24 cellular contexts compared by ENCODE assay signal in the genomic region with DNA sequence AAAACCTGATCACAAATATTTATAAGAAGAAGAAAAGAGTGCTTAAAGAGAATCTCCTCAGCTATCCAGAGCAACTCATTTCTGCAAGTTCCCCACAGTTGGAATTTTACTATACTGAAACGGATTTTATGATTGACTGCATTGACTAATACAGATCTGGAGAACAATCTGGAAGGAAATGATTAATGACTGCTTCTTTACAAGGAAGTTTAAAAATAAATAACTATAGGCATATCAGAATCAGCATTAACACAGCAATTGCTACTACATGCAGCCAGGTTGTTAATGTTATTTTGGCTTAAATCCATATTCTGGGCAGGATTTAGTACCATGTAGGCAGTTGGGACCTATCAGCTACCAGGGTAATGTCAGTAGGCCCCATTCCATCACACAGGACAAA. TPM values are rescaled to one million over a fixed set of nuclear protein-coding genes. Genes with fewer than 3 reads are reported as not detected.
DNase-seq lines count a peak whose midpoint lies in the region; ATAC-seq lines count a peak whose summit lies in the region.
"Had no signal": no experiment of that assay in that cellular context is flagged by ENCODE, and none has a peak within 500 bp of the region (broad histone marks: within the 10 kb centered on the region; RNA-seq: fewer than 3 reads in every experiment).

No MANE protein-coding gene starts in this region.

- H3K27ac Mint-ChIP-seq in activated naive CD8-positive, alpha-beta T cell, result peak overlapping the region; percentile 98
- peak overlapping the region; percentile 12 to 95 (median 75) for H3K27ac Mint-ChIP-seq in naive thymus-derived CD8-positive, alpha-beta T cell
- H3K27ac Mint-ChIP-seq: CD14-positive monocyte had no signal

- peak overlapping the region; percentile 96 for H3K4me3 Mint-ChIP-seq in activated T-cell treated with anti-CD3 and anti-CD28 coated beads, Interleukin-2, amount 50 U/mL, for 4 hours
- peak overlapping the region; percentile 98 for H3K4me3 Mint-ChIP-seq in activated naive CD8-positive, alpha-beta T cell
- H3K4me3 Mint-ChIP-seq in naive thymus-derived CD8-positive, alpha-beta T cell, result peak overlapping the region; percentile 68 to 99 (median 95)
- H3K4me3 Mint-ChIP-seq: IgD-negative memory B cell had no signal

- H3K9me3 Mint-ChIP-seq in activated T-cell treated with anti-CD3 and anti-CD28 coated beads, Interleukin-2, amount 50 U/mL, for 4 hours, result no peaks in the 10 kb centered on the region
- H3K9me3 Mint-ChIP-seq in activated naive CD8-positive, alpha-beta T cell (ENCODE audit: low read depth), result no peaks in the 10 kb centered on the region
- H3K9me3 Mint-ChIP-seq in naive thymus-derived CD8-positive, alpha-beta T cell, result no peaks in the 10 kb centered on the region

- no peaks in the 10 kb centered on the region for H3K9me3 ChIP-seq in KOPT-K1 (ENCODE audit: insufficient read depth, low read length, poor library complexity, severe bottlenecking)
- H3K9me3 ChIP-seq: mucosa of descending colon, tibial artery had no signal

- H3K4me1 Mint-ChIP-seq in activated T-cell treated with anti-CD3 and anti-CD28 coated beads, Interleukin-2, amount 50 U/mL, for 4 hours (ENCODE audit: low read depth), result peaks cover 80% of the 10 kb centered on the region
- H3K4me1 Mint-ChIP-seq in activated naive CD8-positive, alpha-beta T cell (ENCODE audit: low read depth), result peaks cover 90% of the 10 kb centered on the region
- peaks cover 49 to 91% (median 69%) of the 10 kb centered on the region in 4 donors for H3K4me1 Mint-ChIP-seq in naive thymus-derived CD8-positive, alpha-beta T cell

- peak overlapping the region; percentile 93 for H3K27ac ChIP-seq in KOPT-K1 (ENCODE audit: low read depth, low read length, poor library complexity, severe bottlenecking)
- H3K27ac ChIP-seq: epithelial cell of prostate, hepatocyte, SK-N-MC, tibial artery had no signal

- peaks cover 5% of the 10 kb centered on the region; the same call in 1 of the 2 replicates for H3K36me3 ChIP-seq in KOPT-K1 (ENCODE audit: insufficient read depth, low read length)
- H3K36me3 ChIP-seq: tibial artery had no signal

- no peak for DNase-seq in activated T-cell treated with anti-CD3 and anti-CD28 coated beads, Interleukin-2, amount 50 U/mL, for 4 hours
- DNase-seq in activated T-cell treated with anti-CD3 and anti-CD28 coated beads for 4 hours (no peak), AG08395 (ENCODE audit: low spot score) (no peak)
- no peak for DNase-seq in naive thymus-derived CD8-positive, alpha-beta T cell
- DNase-seq: amniotic stem cell; DMS153; foreskin fibroblast; mucosa of descending colon; NCI-H1694; NK-92 treated with Interleukin-12 subunit alpha and Interleukin-12 subunit beta, amount 100 ng/mL, for 24 hours; RPMI8226; stimulated activated CD4-positive, alpha-beta T cell treated with anti-CD3 and anti-CD28 coated beads, Interleukin-2, amount 100 ng/mL, for 24 hours; stimulated activated naive CD4-positive, alpha-beta T cell; tibial artery had no signal

- ATAC-seq in activated T-cell treated with anti-CD3 and anti-CD28 coated beads, Interleukin-2, amount 50 U/mL, for 4 hours, result no peak
- ATAC-seq in naive thymus-derived CD8-positive, alpha-beta T cell, result no peak
- ATAC-seq in HG02610 (IDR thresholded peaks at IDR 0.05; ENCODE audit: unreplicated experiment) (no peak), HG02884 (IDR thresholded peaks at IDR 0.05; ENCODE audit: unreplicated experiment) (no peak)
- ATAC-seq: mucosa of descending colon had no signal

- POLR2A ChIA-PET in naive thymus-derived CD8-positive, alpha-beta T cell (lab: Charles Lee), result interaction anchor here (0.6 to 1.7 kb wide), 4 partner anchors 8 to 81 kb away, joined by 3 to 4 read pairs (median 4); no protein-coding TSS in a partner anchor

- no peaks in the 10 kb centered on the region for H3K27me3 Mint-ChIP-seq in activated T-cell treated with anti-CD3 and anti-CD28 coated beads, Interleukin-2, amount 50 U/mL, for 4 hours (ENCODE audit: low read depth)
- no peaks in the 10 kb centered on the region for H3K27me3 Mint-ChIP-seq in activated naive CD8-positive, alpha-beta T cell
- no peaks in the 10 kb centered on the region for H3K27me3 Mint-ChIP-seq in naive thymus-derived CD8-positive, alpha-beta T cell

- H3K36me3 Mint-ChIP-seq in activated T-cell treated with anti-CD3 and anti-CD28 coated beads, Interleukin-2, amount 50 U/mL, for 4 hours (ENCODE audit: insufficient read depth), result peaks cover 3% of the 10 kb centered on the region
- H3K36me3 Mint-ChIP-seq in activated naive CD8-positive, alpha-beta T cell, result no peaks in the 10 kb centered on the region
- peaks cover 6 to 24% (median 7%) of the 10 kb centered on the region in 3 donors for H3K36me3 Mint-ChIP-seq in naive thymus-derived CD8-positive, alpha-beta T cell
- H3K36me3 Mint-ChIP-seq: IgD-negative memory B cell had no signal

RNA-seq across cellular contexts. Expression of a gene that starts 4.0 kb away (rescaled TPM):
- total RNA-seq in activated T-cell treated with anti-CD3 and anti-CD28 coated beads, Interleukin-2, amount 50 U/mL, for 4 hours, result 10 to 100 TPM; 25.8 to 33.9 (median 28.7) TPM
- total RNA-seq in naive thymus-derived CD8-positive, alpha-beta T cell, result 10 to 100 TPM; 73.0 to 74.6 TPM
- 100 to 1,000 TPM; 223 to 237 (median 230) TPM for polyA plus RNA-seq in naive thymus-derived CD8-positive, alpha-beta T cell
- total RNA-seq: cardiac septum had no signal
